ENCODE assay signal across 18 cellular contexts in genomic region chr1:202697038-202697437, GRCh38. TPM values are rescaled to one million over a fixed set of nuclear protein-coding genes. Genes with fewer than 3 reads are reported as not detected.
DNase-seq lines count a peak whose midpoint lies in the region; ATAC-seq and TF ChIP-seq lines count a peak whose summit lies in the region.
"Had no signal": no experiment of that assay in that cellular context is flagged by ENCODE, and none has a peak within 500 bp of the region (broad histone marks: within the 10 kb centered on the region; RNA-seq: fewer than 3 reads in every experiment).

No MANE protein-coding gene starts in this region.

- H3K9me3 ChIP-seq in HEK293 (ENCODE audit: control insufficient read depth, insufficient read depth, low read depth, low read length), result no peaks in the 10 kb centered on the region
- H3K9me3 ChIP-seq in WERI-Rb-1 (ENCODE audit: severe bottlenecking), result no peaks in the 10 kb centered on the region
- H3K9me3 ChIP-seq in right lobe of liver, result no peaks in the 10 kb centered on the region
- H3K9me3 ChIP-seq: ascending aorta had no signal

- H3K4me3 Mint-ChIP-seq in Calu3 (ENCODE audit: low read depth, unreplicated experiment), result no peak overlapping the region
- no peak overlapping the region for H3K4me3 Mint-ChIP-seq in endothelial cell (ENCODE audit: unreplicated experiment)
- H3K4me3 Mint-ChIP-seq in activated naive CD8-positive, alpha-beta T cell treated with anti-CD3 and anti-CD28 coated beads for 36 hours, result no peak overlapping the region
- H3K4me3 Mint-ChIP-seq: activated CD4-positive, alpha-beta T cell treated with anti-CD3 and anti-CD28 coated beads for 36 hours; nephron progenitor cell had no signal

- WGBS in right lobe of liver (ENCODE audit: insufficient coverage, low coverage, low lambda C conversion rate, missing lambda C conversion rate), result 46% methylated on average over 2 of the region's 6 CpGs

- no peak overlapping the region for H3K27ac ChIP-seq in HEK293 (ENCODE audit: extremely low read depth, low read depth, low read length)
- peak overlapping the region; percentile 1 for H3K27ac ChIP-seq in WERI-Rb-1
- no peak overlapping the region for H3K27ac ChIP-seq in right lobe of liver
- H3K27ac ChIP-seq: ascending aorta, coronary artery had no signal

- H3K9me3 Mint-ChIP-seq in Calu3 (ENCODE audit: low read depth, unreplicated experiment) (no peaks in the 10 kb centered on the region), endothelial cell (ENCODE audit: unreplicated experiment) (no peaks in the 10 kb centered on the region)
- H3K9me3 Mint-ChIP-seq in activated naive CD8-positive, alpha-beta T cell treated with anti-CD3 and anti-CD28 coated beads for 36 hours, result peaks cover 1% of the 10 kb centered on the region
- H3K9me3 Mint-ChIP-seq: nephron progenitor cell had no signal

- CTCF ChIA-PET in Calu3 (lab: Charles Lee), result interaction anchor here (0.6 to 0.7 kb wide), 2 partner anchors 36 to 317 kb away, joined by 3 to 4 read pairs; no protein-coding TSS in a partner anchor
- CTCF ChIA-PET in HEK293 (lab: Yijun Ruan, JAX), result interaction anchor here (1.0 to 1.8 kb wide), 3 partner anchors 15 to 40 kb away, joined by 4 to 8 read pairs (median 5); no protein-coding TSS in a partner anchor

- ATAC-seq in right lobe of liver (peak; percentile 57 to 78 (median 66)), HG02973 (IDR thresholded peaks at IDR 0.05; ENCODE audit: unreplicated experiment) (no peak)
- ATAC-seq: activated CD4-positive, alpha-beta T cell treated with anti-CD3 and anti-CD28 coated beads for 36 hours had no signal

- H3K4me1 ChIP-seq in HEK293 (ENCODE audit: control insufficient read depth, insufficient read depth, low read length) (no peaks in the 10 kb centered on the region), right lobe of liver (no peaks in the 10 kb centered on the region)
- H3K4me1 ChIP-seq: ascending aorta had no signal

- H3K27me3 Mint-ChIP-seq in Calu3 (ENCODE audit: unreplicated experiment) (peaks cover 100% of the 10 kb centered on the region), endothelial cell (ENCODE audit: unreplicated experiment) (peaks cover 2% of the 10 kb centered on the region)
- H3K27me3 Mint-ChIP-seq in activated naive CD8-positive, alpha-beta T cell treated with anti-CD3 and anti-CD28 coated beads for 36 hours, result peaks cover 47% of the 10 kb centered on the region

- TF ChIP-seq POLR2A in right lobe of liver (IDR thresholded peaks at IDR 0.05), result no peak

- H3K36me3 Mint-ChIP-seq in Calu3 (ENCODE audit: insufficient read depth, unreplicated experiment) (no peaks in the 10 kb centered on the region), endothelial cell (ENCODE audit: low read depth, unreplicated experiment) (no peaks in the 10 kb centered on the region)
- H3K36me3 Mint-ChIP-seq in activated naive CD8-positive, alpha-beta T cell treated with anti-CD3 and anti-CD28 coated beads for 36 hours, result no peaks in the 10 kb centered on the region

- no peaks in the 10 kb centered on the region for H3K27me3 ChIP-seq in WERI-Rb-1 (ENCODE audit: insufficient read depth, low read depth, severe bottlenecking)
- H3K27me3 ChIP-seq in right lobe of liver, result no peaks in the 10 kb centered on the region
- H3K27me3 ChIP-seq: ascending aorta had no signal

- intact Hi-C loops in Calu3 (cut with micrococcal nuclease; ENCODE audit: unreplicated experiment) (no loop called here), right lobe of liver (cut with DNase I) (no loop called here)

- TF ChIP-seq CTCF in Calu3 (IDR thresholded peaks at IDR 0.05; ENCODE audit: unreplicated experiment), result no peak
- TF ChIP-seq CTCF in HEK293 (tag by site-specific recombination; IDR thresholded peaks at IDR 0.05), result no peak
- peak; percentile 77 for TF ChIP-seq CTCF in WERI-Rb-1 (IDR thresholded peaks at IDR 0.05; ENCODE audit: low read depth, low read length)
- no peak for TF ChIP-seq CTCF in right lobe of liver (IDR thresholded peaks at IDR 0.05)
- TF ChIP-seq CTCF in endothelial cell (IDR thresholded peaks at IDR 0.05; ENCODE audit: unreplicated experiment), result no peak

- H3K36me3 ChIP-seq in HEK293 (ENCODE audit: control insufficient read depth in 2 of 2, insufficient read depth in 1 of 2, low read length in 2 of 2), result no peaks in the 10 kb centered on the region
- H3K36me3 ChIP-seq in WERI-Rb-1, result 0 out of 2 replicates have a peak, but pooled peaks cover 3% of the 10 kb centered on the region
- no peaks in the 10 kb centered on the region for H3K36me3 ChIP-seq in right lobe of liver
- H3K36me3 ChIP-seq: ascending aorta had no signal

- H3K4me3 ChIP-seq in HEK293 (ENCODE audit: low read depth, low read length) (no peak overlapping the region), WERI-Rb-1 (ENCODE audit: low read depth, low read length) (no peak overlapping the region), right lobe of liver (no peak overlapping the region)
- H3K4me3 ChIP-seq: ascending aorta, coronary artery had no signal

- POLR2A ChIA-PET in HEK293 (lab: Yijun Ruan, JAX), result no interaction called here

- H3K4me1 Mint-ChIP-seq in Calu3 (ENCODE audit: low read depth, unreplicated experiment) (no peaks in the 10 kb centered on the region), endothelial cell (ENCODE audit: unreplicated experiment) (peaks cover 6% of the 10 kb centered on the region)
- no peaks in the 10 kb centered on the region for H3K4me1 Mint-ChIP-seq in activated naive CD8-positive, alpha-beta T cell treated with anti-CD3 and anti-CD28 coated beads for 36 hours
- H3K4me1 Mint-ChIP-seq: activated CD4-positive, alpha-beta T cell treated with anti-CD3 and anti-CD28 coated beads for 36 hours; nephron progenitor cell had no signal

- DNase-seq in Calu3 (peak; percentile 28), WERI-Rb-1 (peak; percentile 81), right lobe of liver (peak in 1 of 3 donors; percentile 55), GOT3 (lab: John Stamatoyannopoulos, UW) (no peak), endothelial cell (ENCODE audit: low spot score) (no peak)
- no peak for DNase-seq in activated naive CD8-positive, alpha-beta T cell treated with anti-CD3 and anti-CD28 coated beads for 36 hours
- DNase-seq: activated CD4-positive, alpha-beta T cell treated with anti-CD3 and anti-CD28 coated beads for 36 hours; AML-193; erythroblast; mesenchymal stem cell; MM.1S; NCI-H2227 treated with DMSO at 0.1 percent for 48 hours; nephron progenitor cell had no signal

- no peak overlapping the region for H3K27ac Mint-ChIP-seq in Calu3 (ENCODE audit: unreplicated experiment)
- H3K27ac Mint-ChIP-seq in endothelial cell (ENCODE audit: unreplicated experiment), result no peak overlapping the region
- H3K27ac Mint-ChIP-seq in activated naive CD8-positive, alpha-beta T cell treated with anti-CD3 and anti-CD28 coated beads for 36 hours, result no peak overlapping the region
- H3K27ac Mint-ChIP-seq: activated CD4-positive, alpha-beta T cell treated with anti-CD3 and anti-CD28 coated beads for 36 hours; nephron progenitor cell had no signal

- no TSS peak for BruUV-seq in Calu3 (replicated peaks; lab: Mats Ljungman, UMichigan)

TF ChIP-seq in HEK293, 187 proteins besides CTCF, POLR2A, EP300 and RAD21:
- TF ChIP-seq GLIS1 (tag by site-specific recombination; IDR thresholded peaks at IDR 0.05), result 0 out of 2 replicates have a peak, but pooled peaks have one; percentile 16
- TF ChIP-seq SCRT2 (tag by site-specific recombination; IDR thresholded peaks at IDR 0.05), result 0 out of 2 replicates have a peak, but pooled peaks have one; percentile 32
- no peak for TF ChIP-seq ZNF140 (tag by site-specific recombination; IDR thresholded peaks at IDR 0.05)

RNA-seq across cellular contexts. Expression of gene SYT2, which starts 13.2 kb away (rescaled TPM):
- total RNA-seq in Calu3 (2022), result not detected in 2 replicates
- not detected for total RNA-seq in right lobe of liver
- total RNA-seq in endothelial cell (ENCODE audit: unreplicated experiment), result 0.33 TPM
- not detected for total RNA-seq in activated naive CD8-positive, alpha-beta T cell treated with anti-CD3 and anti-CD28 coated beads for 36 hours
- total RNA-seq: activated CD4-positive, alpha-beta T cell treated with anti-CD3 and anti-CD28 coated beads for 36 hours; ascending aorta; T-helper 2 cell treated with Interferon-gamma antibody and Interleukin-4, amounts not matched to agents 100 ng/mL and 5 ng/mL, for 36 hours had no signal

Comparison
In these comparisons a context has a peak if more than half of its experiments do, and no peak if none do; other contexts are left out.
1. DNase-seq: peak in Calu3 (single experiment) and WERI-Rb-1 (single experiment); none in GOT3 (single experiment), endothelial cell (single experiment) and activated naive CD8-positive, alpha-beta T cell treated with anti-CD3 and anti-CD28 coated beads for 36 hours (single experiment).